1 cellular context compared by ENCODE assay signal in the genomic region with DNA sequence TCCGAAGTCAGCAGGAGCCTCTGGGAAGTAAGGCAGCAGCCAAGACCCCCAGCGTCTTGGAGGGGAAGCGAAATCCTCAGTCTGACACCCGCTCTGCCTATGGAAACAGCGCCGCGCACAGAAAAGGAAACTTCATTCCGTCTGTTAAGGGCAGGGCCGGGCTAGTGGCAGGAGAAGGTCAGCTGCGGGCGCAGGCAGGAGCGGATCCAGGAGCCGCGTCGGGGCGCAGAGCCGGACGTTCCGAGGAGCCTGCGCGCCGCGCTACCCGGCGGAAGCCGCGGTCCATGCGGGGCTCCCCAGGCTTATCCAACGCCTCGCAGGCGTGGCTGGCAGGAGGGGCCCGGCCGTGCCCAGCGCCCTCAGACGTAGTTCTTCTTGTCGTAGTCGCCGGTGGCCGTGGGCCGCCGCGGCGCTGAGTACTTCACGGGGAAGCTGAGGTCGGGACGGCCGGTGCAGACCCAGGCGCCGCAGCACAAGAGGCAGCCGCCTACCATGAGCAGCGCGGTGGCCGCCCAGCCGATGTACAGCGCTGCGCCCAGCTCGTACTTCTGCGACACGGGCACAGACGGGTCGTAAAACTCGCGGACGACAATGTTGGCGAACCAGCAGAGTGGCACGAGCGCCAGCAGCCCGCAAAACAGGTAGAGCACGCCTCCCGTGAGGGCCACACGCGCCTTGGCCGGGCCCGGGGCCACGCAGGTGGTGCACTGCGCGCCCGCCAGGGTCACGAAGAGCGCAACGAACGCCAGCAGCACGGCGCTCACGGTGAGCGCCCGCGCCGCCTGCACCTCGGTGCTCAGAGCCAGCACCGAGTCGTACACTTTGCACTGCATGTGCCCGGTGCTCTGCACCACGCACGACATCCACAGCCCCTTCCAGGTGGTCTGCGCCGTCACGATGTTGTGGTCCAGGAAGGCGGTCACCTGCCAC.
TF ChIP-seq lines count a peak whose summit lies in the region.

No MANE protein-coding gene starts in this region.

TF ChIP-seq in GM23338, 12 proteins besides CTCF, POLR2A, EP300 and RAD21 (continued from another document):
- TF ChIP-seq NANOG (IDR thresholded peaks at IDR 0.05; ENCODE audit: borderline replicate concordance) (no peak), ZNF114 (CRISPR knock-in tag; IDR thresholded peaks at IDR 0.05) (no peak), POLR2AphosphoS5 (IDR thresholded peaks at IDR 0.05; ENCODE audit: low read depth) (no peak; the same call in 1 of the 2 replicates), ZNF331 (CRISPR knock-in tag; IDR thresholded peaks at IDR 0.05; ENCODE audit: low read depth) (no peak), EZH2phosphoT487 (IDR thresholded peaks at IDR 0.05; ENCODE audit: unreplicated experiment) (no peak), JUNB (IDR thresholded peaks at IDR 0.05; ENCODE audit: unreplicated experiment) (no peak), STAT1 (IDR thresholded peaks at IDR 0.05; ENCODE audit: unreplicated experiment) (no peak), EZH2 (IDR thresholded peaks at IDR 0.05; ENCODE audit: low read depth, unreplicated experiment) (peak; percentile 23)
